8 cellular contexts compared by ENCODE assay signal in genomic region chr16:52912565-52913173, GRCh38.
DNase-seq lines count a peak whose midpoint lies in the region; ATAC-seq, FAIRE-seq and TF ChIP-seq lines count a peak whose summit lies in the region.

No MANE protein-coding gene starts in this region.

- H3K27ac ChIP-seq in Panc1 (ENCODE audit: low read length) (no peak overlapping the region), colonic mucosa (no peak overlapping the region), liver (ENCODE audit: low read depth in 1 of 2, low read length in 2 of 2) (no peak overlapping the region), testis (no peak overlapping the region)

- H3K36me3 ChIP-seq in Panc1 (ENCODE audit: control insufficient read depth, insufficient read depth, low read length): no peaks in the 10 kb centered on the region
- H3K36me3 ChIP-seq in colonic mucosa: no peaks in the 10 kb centered on the region
- H3K36me3 ChIP-seq in liver (ENCODE audit: control insufficient read depth in 4 of 4, insufficient read depth in 3 of 4, low read depth in 1 of 4, low read length in 3 of 4): no peaks in the 10 kb centered on the region
- no peaks in the 10 kb centered on the region for H3K36me3 ChIP-seq in testis (ENCODE audit: low read depth, missing control alignments)

- no TSS peak for BruUV-seq in Panc1 (replicated peaks; lab: Mats Ljungman, UMichigan)

- H3K9ac ChIP-seq in colonic mucosa (ENCODE audit: low read depth in 2 of 2, low read length in 2 of 2): no peak overlapping the region
- H3K9ac ChIP-seq in liver (ENCODE audit: low read depth in 1 of 2, low read length in 2 of 2): no peak overlapping the region

- no peak overlapping the region for H3K4me3 ChIP-seq in Jurkat, Clone E6-1 (ENCODE audit: low read length)
- no peak overlapping the region for H3K4me3 ChIP-seq in Panc1 (ENCODE audit: low read depth in 2 of 2, low read length in 2 of 2)
- no peak overlapping the region for H3K4me3 ChIP-seq in colonic mucosa
- no peak overlapping the region for H3K4me3 ChIP-seq in liver (ENCODE audit: low read depth in 1 of 3, low read length in 3 of 3)
- H3K4me3 ChIP-seq in testis: no peak overlapping the region

- ATAC-seq in GM19351 (IDR thresholded peaks at IDR 0.05; ENCODE audit: unreplicated experiment): peak; percentile 82
- peak; percentile 83 for ATAC-seq in Panc1

- intact Hi-C loops in Panc1 (cut with micrococcal nuclease; ENCODE audit: unreplicated experiment): loop anchor here (1.0 to 2.0 kb wide), 2 partner anchors 721 to 842 kb away; no protein-coding TSS in a partner anchor
- intact Hi-C loops in colonic mucosa (cut with DNase I): loop anchor here (2.0 to 10.0 kb wide), 3 partner anchors 102 to 845 kb away; no protein-coding TSS in a partner anchor
- intact Hi-C loops in testis (cut with DNase I; ENCODE audit: low total_unique reads): no loop called here

- POLR2A ChIA-PET in Panc1 (lab: Charles Lee): interaction anchor here (0.6 kb wide), 1 partner anchor 825 kb away, joined by 3 read pairs; no protein-coding TSS in a partner anchor

- TF ChIP-seq CTCF in D721Med (IDR thresholded peaks at IDR 0.05; ENCODE audit: insufficient read depth, missing control alignments): peak; percentile 90
- TF ChIP-seq CTCF in Panc1 (IDR thresholded peaks at IDR 0.05): peak; percentile 82
- TF ChIP-seq CTCF in colonic mucosa (IDR thresholded peaks at IDR 0.05): peak; percentile 78
- TF ChIP-seq CTCF in liver (IDR thresholded peaks at IDR 0.05; ENCODE audit: low read depth, low read length, missing input control): peak; percentile 79
- TF ChIP-seq CTCF in testis (IDR thresholded peaks at IDR 0.05): peak in 2 of 3 experiments; percentile 44 to 61

- no peak for TF ChIP-seq POLR2A in testis (IDR thresholded peaks at IDR 0.05)

- CTCF ChIA-PET in Panc1 (lab: Charles Lee): interaction anchor here (0.6 to 1.1 kb wide), 2 partner anchors 721 to 750 kb away, joined by 3 to 6 read pairs; no protein-coding TSS in a partner anchor

- FAIRE-seq in D721Med (lab: Jason Lieb, UNC): no peak

- in situ Hi-C loops in Panc1 (cut with HindIII; ENCODE audit: low pct_unique_long_range_greater_than_20kb, low sequenced_read_pairs): no loop called here

- H3K27me3 ChIP-seq in Panc1 (ENCODE audit: control insufficient read depth, insufficient read depth, low read length) (no peaks in the 10 kb centered on the region), colonic mucosa (no peaks in the 10 kb centered on the region), liver (ENCODE audit: control insufficient read depth in 4 of 4, insufficient read depth in 4 of 4, low read length in 3 of 4) (no peaks in the 10 kb centered on the region), testis (no peaks in the 10 kb centered on the region)

- TF ChIP-seq RAD21 in liver (IDR thresholded peaks at IDR 0.05): peak; percentile 95 to 98

- no peak for DNase-seq in D721Med (ENCODE audit: insufficient read length, low spot score)
- DNase-seq in Jurkat, Clone E6-1 (ENCODE audit: low read depth, low spot score): peak; percentile 45
- peak; percentile 55 for DNase-seq in Panc1 (ENCODE audit: low read depth, low spot score)
- peak; percentile 81 for DNase-seq in colonic mucosa
- peak; percentile 74 for DNase-seq in testis
- DNase-seq in effector CD8-positive, alpha-beta T cell (lab: John Stamatoyannopoulos, UW): no peak

- H3K9me3 ChIP-seq in Panc1 (ENCODE audit: control insufficient read depth, insufficient read depth, low read depth, low read length) (no peaks in the 10 kb centered on the region), colonic mucosa (no peaks in the 10 kb centered on the region), liver (ENCODE audit: control insufficient read depth in 4 of 4, low read length in 3 of 4) (no peaks in the 10 kb centered on the region), testis (no peaks in the 10 kb centered on the region)

- 9% methylated on average over 7 of the region's 7 CpGs for WGBS in liver
- WGBS in testis, 2 donors: 24 to 31% methylated on average over 7 of the region's 7 CpGs

- H3K4me1 ChIP-seq in Panc1 (ENCODE audit: control insufficient read depth, insufficient read depth, low read length) (no peaks in the 10 kb centered on the region), colonic mucosa (no peaks in the 10 kb centered on the region), liver (ENCODE audit: control insufficient read depth in 4 of 4, insufficient read depth in 4 of 4, low read length in 3 of 4) (no peaks in the 10 kb centered on the region), testis (no peaks in the 10 kb centered on the region)

TF ChIP-seq in liver, 16 proteins besides CTCF, POLR2A, EP300 and RAD21:
- TF ChIP-seq EGR1 (IDR thresholded peaks at IDR 0.05; ENCODE audit: low read depth in 2 of 2): no peak
- TF ChIP-seq FOXA2 (IDR thresholded peaks at IDR 0.05): peak; percentile 13

Comparison
In these comparisons a context has a peak if more than half of its experiments do, and no peak if none do; other contexts are left out.
1. DNase-seq: peak in Jurkat, Clone E6-1 (single experiment), Panc1 (single experiment), colonic mucosa (single experiment) and testis (single experiment); none in D721Med (single experiment) and effector CD8-positive, alpha-beta T cell (single experiment).
2. Peak in every context shown above with its lines, with median percentiles within 50 percentile points of each other: CTCF ChIP-seq.